In genomic region chr10:97445722-97446639, GRCh38 we compare ENCODE assay signal across 1 cellular context.
TF ChIP-seq lines count a peak whose summit lies in the region.

TSS of gene EXOSC1 (minus strand) at chr10:97446006. CDS start at chr10:97445985, 21 bp downstream.
TSS of gene ZDHHC16 (plus strand) at chr10:97446175. CDS start at chr10:97451676, 5,501 bp downstream.

TF ChIP-seq in HepG2, 621 proteins besides CTCF, POLR2A, EP300 and RAD21 (continued from another document and continues in another):
- TF ChIP-seq AGO1 (IDR thresholded peaks at IDR 0.05; ENCODE audit: low read depth, low read length, poor library complexity, severe bottlenecking) = no peak
- no peak for TF ChIP-seq ZUFSP (CRISPR knock-in tag; IDR thresholded peaks at IDR 0.05; ENCODE audit: borderline replicate concordance)
- no peak for TF ChIP-seq TSC22D2 (CRISPR knock-in tag; IDR thresholded peaks at IDR 0.05; ENCODE audit: borderline replicate concordance)
- TF ChIP-seq GATAD2A (CRISPR knock-in tag; IDR thresholded peaks at IDR 0.05) = peak; percentile 17; the same call in 1 of the 2 replicates
- peak; percentile 89 for TF ChIP-seq HCFC1 (IDR thresholded peaks at IDR 0.05; ENCODE audit: low read depth, low read length)
- TF ChIP-seq ZC3H4 (CRISPR knock-in tag; IDR thresholded peaks at IDR 0.05; ENCODE audit: borderline replicate concordance) = no peak
- no peak; the same call in 1 of the 2 replicates for TF ChIP-seq ZNF205 (CRISPR knock-in tag; IDR thresholded peaks at IDR 0.05)
- TF ChIP-seq NFKBIZ (CRISPR knock-in tag; IDR thresholded peaks at IDR 0.05) = peak; percentile 32; the same call in 1 of the 2 replicates
- no peak for TF ChIP-seq ZNF616 (CRISPR knock-in tag; IDR thresholded peaks at IDR 0.05; ENCODE audit: low read depth)
- peak; percentile 85 for TF ChIP-seq KMT2A (CRISPR knock-in tag; IDR thresholded peaks at IDR 0.05)
- no peak for TF ChIP-seq ZNF20 (CRISPR knock-in tag; IDR thresholded peaks at IDR 0.05)
- TF ChIP-seq STAT5B (CRISPR knock-in tag; IDR thresholded peaks at IDR 0.05) = no peak
- TF ChIP-seq NFKB2 (CRISPR knock-in tag; IDR thresholded peaks at IDR 0.05; ENCODE audit: borderline replicate concordance) = peak; percentile 72; the same call in 1 of the 2 replicates
- TF ChIP-seq ZNF557 (CRISPR knock-in tag; IDR thresholded peaks at IDR 0.05) = no peak
- TF ChIP-seq ZBTB25 (CRISPR knock-in tag; IDR thresholded peaks at IDR 0.05) = peak; percentile 46; the same call in 1 of the 2 replicates
- peak; percentile 43; the same call in 1 of the 2 replicates for TF ChIP-seq FOSL2 (CRISPR knock-in tag; IDR thresholded peaks at IDR 0.05)
- TF ChIP-seq KAT8 (CRISPR knock-in tag; IDR thresholded peaks at IDR 0.05) = peak; percentile 88
- no peak for TF ChIP-seq ZNF280D (CRISPR knock-in tag; IDR thresholded peaks at IDR 0.05)
- no peak for TF ChIP-seq ZNF841 (CRISPR knock-in tag; IDR thresholded peaks at IDR 0.05; ENCODE audit: borderline replicate concordance)
- TF ChIP-seq SMAD3 (CRISPR knock-in tag; IDR thresholded peaks at IDR 0.05) = no peak
- no peak for TF ChIP-seq NONO (IDR thresholded peaks at IDR 0.05)
- TF ChIP-seq NONO (CRISPR knock-in tag; conservative IDR thresholded peaks at IDR 0.05) = peak; percentile 74
- peak; percentile 66; the same call in 1 of the 2 replicates for TF ChIP-seq TBX2 (CRISPR knock-in tag; IDR thresholded peaks at IDR 0.05; ENCODE audit: borderline replicate concordance)
- TF ChIP-seq ZNF720 (CRISPR knock-in tag; IDR thresholded peaks at IDR 0.05) = no peak
- no peak for TF ChIP-seq ZBTB39 (CRISPR knock-in tag; IDR thresholded peaks at IDR 0.05)
- peak; percentile 2; the same call in 1 of the 2 replicates for TF ChIP-seq ZBTB38 (CRISPR knock-in tag; IDR thresholded peaks at IDR 0.05)
- peak; percentile 57 for TF ChIP-seq SP4 (CRISPR knock-in tag; IDR thresholded peaks at IDR 0.05)
- peak; percentile 70; the same call in 1 of the 2 replicates for TF ChIP-seq KDM5B (CRISPR knock-in tag; IDR thresholded peaks at IDR 0.05; ENCODE audit: borderline replicate concordance)
- TF ChIP-seq ZFP41 (CRISPR knock-in tag; IDR thresholded peaks at IDR 0.05; ENCODE audit: borderline replicate concordance) = no peak
- peak; percentile 59; the same call in 1 of the 2 replicates for TF ChIP-seq SALL2 (CRISPR knock-in tag; IDR thresholded peaks at IDR 0.05)
- peak; percentile 45; the same call in 1 of the 2 replicates for TF ChIP-seq HBP1 (CRISPR knock-in tag; IDR thresholded peaks at IDR 0.05; ENCODE audit: low read depth)
- peak; percentile 76 for TF ChIP-seq SIN3B (IDR thresholded peaks at IDR 0.05; ENCODE audit: low read length)
- TF ChIP-seq ZNF550 (CRISPR knock-in tag; IDR thresholded peaks at IDR 0.05; ENCODE audit: borderline replicate concordance) = no peak
- TF ChIP-seq MYNN (CRISPR knock-in tag; IDR thresholded peaks at IDR 0.05; ENCODE audit: low read depth) = no peak
- no peak for TF ChIP-seq ZNF850 (CRISPR knock-in tag; conservative IDR thresholded peaks at IDR 0.05)
- no peak for TF ChIP-seq ZNF326 (CRISPR knock-in tag; IDR thresholded peaks at IDR 0.05; ENCODE audit: borderline replicate concordance)
- no peak for TF ChIP-seq ZNF609 (CRISPR knock-in tag; IDR thresholded peaks at IDR 0.05; ENCODE audit: borderline replicate concordance)
- TF ChIP-seq NPAS2 (CRISPR knock-in tag; IDR thresholded peaks at IDR 0.05; ENCODE audit: borderline replicate concordance) = no peak
- 0 out of 2 replicates have a peak, but pooled peaks have one; percentile 47 for TF ChIP-seq ZNF275 (CRISPR knock-in tag; IDR thresholded peaks at IDR 0.05; ENCODE audit: borderline replicate concordance)
- no peak for TF ChIP-seq ZBTB3 (CRISPR knock-in tag; IDR thresholded peaks at IDR 0.05; ENCODE audit: borderline replicate concordance, low read depth)
- no peak for TF ChIP-seq SMARCE1 (IDR thresholded peaks at IDR 0.05; ENCODE audit: borderline replicate concordance)
- no peak for TF ChIP-seq ETV5 (CRISPR knock-in tag; IDR thresholded peaks at IDR 0.05; ENCODE audit: borderline replicate concordance)
- no peak; the same call in 1 of the 2 replicates for TF ChIP-seq E2F5 (CRISPR knock-in tag; conservative IDR thresholded peaks at IDR 0.05)
- peak; percentile 35; the same call in 1 of the 2 replicates for TF ChIP-seq ZNF629 (CRISPR knock-in tag; conservative IDR thresholded peaks at IDR 0.05)
- TF ChIP-seq RNF219 (CRISPR knock-in tag; IDR thresholded peaks at IDR 0.05) = no peak
- no peak for TF ChIP-seq ATF7-NPFF (CRISPR knock-in tag; IDR thresholded peaks at IDR 0.05; ENCODE audit: low read depth)
- TF ChIP-seq ZNF816 (CRISPR knock-in tag; IDR thresholded peaks at IDR 0.05; ENCODE audit: borderline replicate concordance) = no peak; the same call in 1 of the 2 replicates
